In the genomic region with DNA sequence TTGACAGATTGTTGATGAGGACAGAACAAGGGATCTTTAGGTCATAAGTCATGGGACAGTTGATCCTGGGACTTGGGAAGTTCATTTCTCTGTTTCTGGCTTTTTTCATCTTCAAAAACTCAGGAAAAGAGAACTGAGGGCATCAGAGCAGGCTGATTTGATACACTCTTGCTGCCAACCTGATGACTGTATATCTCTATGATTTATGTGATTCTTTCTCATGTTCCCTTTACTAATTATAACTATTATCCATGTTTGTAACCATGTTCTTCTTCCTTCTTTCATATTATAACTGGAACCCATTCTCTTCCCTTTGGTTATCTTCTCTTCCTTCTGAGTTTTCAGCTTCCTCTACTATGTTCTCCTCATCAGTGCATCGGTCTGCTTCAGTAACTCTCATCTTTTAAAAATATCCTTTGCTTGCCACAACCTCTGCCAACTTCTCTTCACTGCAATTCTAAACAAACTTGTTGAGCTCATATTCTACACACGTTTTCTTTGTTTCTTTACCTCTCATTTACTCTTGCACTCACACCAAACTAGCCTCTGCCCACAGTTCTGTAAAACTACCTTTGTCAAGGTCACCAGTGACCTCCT, we compare ENCODE assay signal across 19 cellular contexts.
"Had no signal": no experiment of that assay in that cellular context is flagged by ENCODE, and none has a peak within 500 bp of the region (broad histone marks: within the 10 kb centered on the region; RNA-seq: fewer than 3 reads in every experiment).

No MANE protein-coding gene starts in this region.

- H3K27me3 ChIP-seq: breast epithelium, upper lobe of right lung had no signal

- H3K4me3 ChIP-seq: breast epithelium, lower lobe of right lung, prostate gland, upper lobe of right lung had no signal

- H3K4me3 Mint-ChIP-seq: activated CD8-positive, alpha-beta memory T cell treated with anti-CD3 and anti-CD28 coated beads, Interleukin-2, amount 10 ng/mL, durations not matched to agents 7 days and 5 days; activated naive CD8-positive, alpha-beta T cell treated with anti-CD3 and anti-CD28 coated beads, Interleukin-2, amount 10 ng/mL, durations not matched to agents 7 days and 5 days; activated T-cell treated with anti-CD3 and anti-CD28 coated beads, Interleukin-2, amount 50 U/mL, for 24 hours; endodermal cell; naive thymus-derived CD4-positive, alpha-beta T cell had no signal

- DNase-seq: activated CD4-positive, alpha-beta T cell treated with anti-CD3 and anti-CD28 coated beads, Interleukin-2, amount 50 U/mL, for 48 hours; activated CD8-positive, alpha-beta memory T cell treated with anti-CD3 and anti-CD28 coated beads, Interleukin-2, amount 10 ng/mL, durations not matched to agents 7 days and 5 days; activated gamma-delta T cell; activated naive CD8-positive, alpha-beta T cell treated with anti-CD3 and anti-CD28 coated beads, Interleukin-2, amount 10 ng/mL, durations not matched to agents 7 days and 5 days; activated T-cell treated with anti-CD3 and anti-CD28 coated beads, Interleukin-2, amount 50 U/mL, for 24 hours; aorta; endodermal cell; hypothalamus; kidney glomerular epithelial cell; lower lobe of right lung; naive thymus-derived CD4-positive, alpha-beta T cell; occipital lobe; stimulated activated CD4-positive, alpha-beta T cell treated with anti-CD3 and anti-CD28 coated beads, Interleukin-2, amount 100 ng/mL, for 24 hours; stimulated activated naive CD4-positive, alpha-beta T cell treated with Interleukin-2 at 50 U/mL for 16 hours; upper lobe of right lung had no signal

- H3K4me1 Mint-ChIP-seq: endodermal cell had no signal

- H3K27me3 Mint-ChIP-seq: activated CD8-positive, alpha-beta memory T cell treated with anti-CD3 and anti-CD28 coated beads, Interleukin-2, amount 10 ng/mL, durations not matched to agents 7 days and 5 days; activated naive CD8-positive, alpha-beta T cell treated with anti-CD3 and anti-CD28 coated beads, Interleukin-2, amount 10 ng/mL, durations not matched to agents 7 days and 5 days had no signal

- H3K27ac Mint-ChIP-seq: activated CD8-positive, alpha-beta memory T cell treated with anti-CD3 and anti-CD28 coated beads, Interleukin-2, amount 10 ng/mL, durations not matched to agents 7 days and 5 days; activated naive CD8-positive, alpha-beta T cell treated with anti-CD3 and anti-CD28 coated beads, Interleukin-2, amount 10 ng/mL, durations not matched to agents 7 days and 5 days; endodermal cell; naive thymus-derived CD4-positive, alpha-beta T cell had no signal

- H3K4me1 ChIP-seq: breast epithelium, prostate gland had no signal

- H3K36me3 ChIP-seq: breast epithelium, lower lobe of right lung, prostate gland, upper lobe of right lung had no signal

- ATAC-seq: activated CD4-positive, CD25-positive, alpha-beta regulatory T cell treated with anti-CD3 and anti-CD28 coated beads, Interleukin-2, amount 50 U/mL, for 24 hours; activated CD8-positive, alpha-beta memory T cell treated with anti-CD3 and anti-CD28 coated beads, Interleukin-2, amount 10 ng/mL, durations not matched to agents 7 days and 5 days; lower lobe of right lung; naive thymus-derived CD4-positive, alpha-beta T cell; sciatic nerve; upper lobe of right lung had no signal

- H3K27ac ChIP-seq: breast epithelium, lower lobe of right lung, prostate gland, upper lobe of right lung had no signal

- H3K9me3 ChIP-seq: lower lobe of right lung, prostate gland, upper lobe of right lung had no signal
